Comparison of ENCODE assay signal across 9 cellular contexts in genomic region chr6:136609878-136610706, GRCh38. TPM values are rescaled to one million over a fixed set of nuclear protein-coding genes. Genes with fewer than 3 reads are reported as not detected.
DNase-seq lines count a peak whose midpoint lies in the region; ATAC-seq and TF ChIP-seq lines count a peak whose summit lies in the region.
"Had no signal": no experiment of that assay in that cellular context is flagged by ENCODE, and none has a peak within 500 bp of the region (broad histone marks: within the 10 kb centered on the region; RNA-seq: fewer than 3 reads in every experiment).

No MANE protein-coding gene starts in this region.

- DNase-seq in stimulated activated naive CD8-positive, alpha-beta T cell treated with anti-CD3 and anti-CD28 coated beads, Interleukin-15, Interleukin-2, amounts not matched to agents 100 U/mL and 50 U/mL, for 24 hours = no peak
- DNase-seq in stimulated activated naive CD8-positive, alpha-beta T cell treated with anti-CD3 and anti-CD28 coated beads, Interleukin-15, amount 100 ng/mL, for 72 hours = no peak
- DNase-seq in Panc1 (ENCODE audit: low read depth, low spot score) = peak; percentile 96
- DNase-seq in endodermal cell = peak; percentile 76
- DNase-seq in mucosa of descending colon = peak; percentile 50 to 67 (median 61)
- DNase-seq in NCI-H187 (lab: John Stamatoyannopoulos, UW) = no peak
- DNase-seq in germinal center (ENCODE audit: low spot score) = no peak

- H3K4me1 ChIP-seq in Panc1 (ENCODE audit: control insufficient read depth, insufficient read depth, low read length) (peaks cover 35% of the 10 kb centered on the region), endodermal cell (ENCODE audit: control insufficient read depth, insufficient read depth, low read length) (peaks cover 4% of the 10 kb centered on the region), mucosa of descending colon (ENCODE audit: low read depth) (peaks cover 14% of the 10 kb centered on the region)

- H3K4me3 Mint-ChIP-seq in stimulated activated naive CD8-positive, alpha-beta T cell treated with anti-CD3 and anti-CD28 coated beads, Interleukin-15, amount 100 ng/mL, for 72 hours = no peak overlapping the region
- no peak overlapping the region for H3K4me3 Mint-ChIP-seq in endodermal cell
- H3K4me3 Mint-ChIP-seq: brain had no signal

- H3K9me3 Mint-ChIP-seq in stimulated activated naive CD8-positive, alpha-beta T cell treated with anti-CD3 and anti-CD28 coated beads, Interleukin-15, amount 100 ng/mL, for 72 hours = no peaks in the 10 kb centered on the region
- H3K9me3 Mint-ChIP-seq in endodermal cell = no peaks in the 10 kb centered on the region

- H3K27ac Mint-ChIP-seq in stimulated activated naive CD8-positive, alpha-beta T cell treated with anti-CD3 and anti-CD28 coated beads, Interleukin-15, amount 100 ng/mL, for 72 hours = peak overlapping the region in 1 of 2 donors; percentile 70
- H3K27ac Mint-ChIP-seq in endodermal cell = peak overlapping the region; percentile 42

- in situ Hi-C loops in Panc1 (cut with HindIII; ENCODE audit: low pct_unique_long_range_greater_than_20kb, low sequenced_read_pairs) = no loop called here

- no peaks in the 10 kb centered on the region for H3K9me3 ChIP-seq in Panc1 (ENCODE audit: control insufficient read depth, insufficient read depth, low read depth, low read length)
- no peaks in the 10 kb centered on the region for H3K9me3 ChIP-seq in endodermal cell (ENCODE audit: control insufficient read depth, low read length)
- no peaks in the 10 kb centered on the region for H3K9me3 ChIP-seq in mucosa of descending colon

- WGBS in endodermal cell (ENCODE audit: insufficient coverage in 1 of 2, insufficient read length in 1 of 2), 2 experiments = 66% methylated on average over 2 to 3 of the region's 4 CpGs

- no peaks in the 10 kb centered on the region for H3K36me3 Mint-ChIP-seq in endodermal cell (ENCODE audit: low read depth)
- H3K36me3 Mint-ChIP-seq: brain had no signal

- H3K36me3 ChIP-seq in Panc1 (ENCODE audit: control insufficient read depth, insufficient read depth, low read length) (no peaks in the 10 kb centered on the region), endodermal cell (ENCODE audit: control insufficient read depth, insufficient read depth, low read length) (no peaks in the 10 kb centered on the region), mucosa of descending colon (ENCODE audit: low read depth) (no peaks in the 10 kb centered on the region)

- CTCF ChIA-PET in Panc1 (lab: Charles Lee) = interaction anchor here (0.6 to 0.8 kb wide), 2 partner anchors 32 to 34 kb away, joined by 3 to 4 read pairs; no protein-coding TSS in a partner anchor

- no peaks in the 10 kb centered on the region for H3K27me3 Mint-ChIP-seq in stimulated activated naive CD8-positive, alpha-beta T cell treated with anti-CD3 and anti-CD28 coated beads, Interleukin-15, amount 100 ng/mL, for 72 hours
- H3K27me3 Mint-ChIP-seq in endodermal cell (ENCODE audit: insufficient read depth) = no peaks in the 10 kb centered on the region

- peaks cover 15% of the 10 kb centered on the region for H3K4me1 Mint-ChIP-seq in stimulated activated naive CD8-positive, alpha-beta T cell treated with anti-CD3 and anti-CD28 coated beads, Interleukin-15, amount 100 ng/mL, for 72 hours
- peaks cover 46% of the 10 kb centered on the region for H3K4me1 Mint-ChIP-seq in endodermal cell
- H3K4me1 Mint-ChIP-seq: brain had no signal

- H3K9ac ChIP-seq in endodermal cell (ENCODE audit: extremely low read depth, low read length, poor library complexity, severe bottlenecking) = no peak overlapping the region

- H3K4me3 ChIP-seq in Panc1 (ENCODE audit: low read depth in 2 of 2, low read length in 2 of 2) (no peak overlapping the region), endodermal cell (ENCODE audit: low read length) (no peak overlapping the region), mucosa of descending colon (no peak overlapping the region)

- POLR2A ChIA-PET in Panc1 (lab: Charles Lee) = interaction anchor here (0.5 to 0.6 kb wide), 2 partner anchors 172 to 319 kb away, joined by 3 to 6 read pairs; no protein-coding TSS in a partner anchor

- intact Hi-C loops in Panc1 (cut with micrococcal nuclease; ENCODE audit: unreplicated experiment) (no loop called here), mucosa of descending colon (cut with DNase I, micrococcal nuclease) (no loop called here)

- BruUV-seq in Panc1 (replicated peaks; lab: Mats Ljungman, UMichigan) = no TSS peak

- TF ChIP-seq CTCF in Panc1 (IDR thresholded peaks at IDR 0.05) = no peak
- no peak for TF ChIP-seq CTCF in endodermal cell (conservative IDR thresholded peaks at IDR 0.05)
- no peak for TF ChIP-seq CTCF in mucosa of descending colon (IDR thresholded peaks at IDR 0.05)

- peak; percentile 23 for ATAC-seq in stimulated activated naive CD8-positive, alpha-beta T cell treated with anti-CD3 and anti-CD28 coated beads, Interleukin-15, Interleukin-2, amounts not matched to agents 100 U/mL and 50 U/mL, for 24 hours
- ATAC-seq in stimulated activated naive CD8-positive, alpha-beta T cell treated with anti-CD3 and anti-CD28 coated beads, Interleukin-15, amount 100 ng/mL, for 72 hours = no peak
- ATAC-seq in Panc1 (peak; percentile 95), mucosa of descending colon (peak; percentile 95), GM18520 (IDR thresholded peaks at IDR 0.05; ENCODE audit: unreplicated experiment) (no peak)

- H3K27me3 ChIP-seq in Panc1 (ENCODE audit: control insufficient read depth, insufficient read depth, low read length) (no peaks in the 10 kb centered on the region), endodermal cell (ENCODE audit: control insufficient read depth, insufficient read depth, low read length, poor library complexity, severe bottlenecking) (no peaks in the 10 kb centered on the region)

- H3K27ac ChIP-seq in Panc1 (ENCODE audit: low read length) (peak overlapping the region; percentile 67), endodermal cell (ENCODE audit: low read depth, low read length) (no peak overlapping the region)

RNA-seq across cellular contexts. Expression of gene MAP7, which starts 59.9 kb away (rescaled TPM):
- 1.8 TPM for total RNA-seq in Panc1 (2021; ENCODE audit: unreplicated experiment)
- polyA plus RNA-seq in Panc1 (2012; ENCODE audit: insufficient read length) = 1.2 TPM
- total RNA-seq in endodermal cell = 10 to 100 TPM; 42.4 to 48.7 TPM
- polyA plus RNA-seq in endodermal cell (2013, experiment 1 of 2) = 8.0 TPM
- polyA plus RNA-seq in endodermal cell (2013, experiment 2 of 2) = 6.7 TPM
- total RNA-seq in mucosa of descending colon = 10 to 100 TPM; 28.4 to 80.5 (median 68.6) TPM

Comparison
In these comparisons a context has a peak if more than half of its experiments do, and no peak if none do; other contexts are left out.
1. ATAC-seq: peak in stimulated activated naive CD8-positive, alpha-beta T cell treated with anti-CD3 and anti-CD28 coated beads, Interleukin-15, Interleukin-2, amounts not matched to agents 100 U/mL and 50 U/mL, for 24 hours (single experiment), Panc1 (single experiment) and mucosa of descending colon (single experiment); none in stimulated activated naive CD8-positive, alpha-beta T cell treated with anti-CD3 and anti-CD28 coated beads, Interleukin-15, amount 100 ng/mL, for 72 hours (single experiment) and GM18520 (single experiment).
2. DNase-seq: peak in Panc1 (single experiment), endodermal cell (single experiment) and mucosa of descending colon (3 of 3); none in stimulated activated naive CD8-positive, alpha-beta T cell treated with anti-CD3 and anti-CD28 coated beads, Interleukin-15, Interleukin-2, amounts not matched to agents 100 U/mL and 50 U/mL, for 24 hours (single experiment), stimulated activated naive CD8-positive, alpha-beta T cell treated with anti-CD3 and anti-CD28 coated beads, Interleukin-15, amount 100 ng/mL, for 72 hours (0 of 2), NCI-H187 (0 of 2) and germinal center (single experiment).
3. RNA of gene MAP7, which starts 59.9 kb away (total RNA-seq): 28.4 to 80.5 TPM in mucosa of descending colon and 42.4 to 48.7 TPM in endodermal cell; 1.8 TPM in Panc1 (single experiment); every median in the first group is over 10 times any median in the second.